Comparison of ENCODE assay signal across 1 cellular context in genomic region chr2:145723872-145724271, GRCh38.
TF ChIP-seq lines count a peak whose summit lies in the region.

No MANE protein-coding gene starts in this region.

TF ChIP-seq in HepG2, 621 proteins besides CTCF, POLR2A, EP300 and RAD21:
- TF ChIP-seq DMTF1 (CRISPR knock-in tag; IDR thresholded peaks at IDR 0.05) (no peak), ZNF670 (CRISPR knock-in tag; IDR thresholded peaks at IDR 0.05; ENCODE audit: borderline replicate concordance) (no peak), IKZF1 (IDR thresholded peaks at IDR 0.05) (no peak), SIN3B (IDR thresholded peaks at IDR 0.05; ENCODE audit: low read length) (no peak), PRDM15 (CRISPR knock-in tag; IDR thresholded peaks at IDR 0.05) (no peak), ETV5 (CRISPR knock-in tag; IDR thresholded peaks at IDR 0.05; ENCODE audit: borderline replicate concordance) (no peak), CHD4 (IDR thresholded peaks at IDR 0.05; ENCODE audit: borderline replicate concordance, low read length) (no peak), ZNF770 (CRISPR knock-in tag; IDR thresholded peaks at IDR 0.05) (no peak), THAP8 (CRISPR knock-in tag; IDR thresholded peaks at IDR 0.05; ENCODE audit: borderline replicate concordance) (no peak)
- TF ChIP-seq, protein P1, sequence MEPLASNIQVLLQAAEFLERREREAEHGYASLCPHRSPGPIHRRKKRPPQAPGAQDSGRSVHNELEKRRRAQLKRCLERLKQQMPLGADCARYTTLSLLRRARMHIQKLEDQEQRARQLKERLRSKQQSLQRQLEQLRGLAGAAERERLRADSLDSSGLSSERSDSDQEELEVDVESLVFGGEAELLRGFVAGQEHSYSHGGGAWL (CRISPR knock-in tag; IDR thresholded peaks at IDR 0.05) = no peak
